In genomic region chr12:56723889-56724659, GRCh38 we compare ENCODE assay signal across 8 cellular contexts. TPM values are rescaled to one million over a fixed set of nuclear protein-coding genes. Genes with fewer than 3 reads are reported as not detected.
DNase-seq lines count a peak whose midpoint lies in the region; ATAC-seq and TF ChIP-seq lines count a peak whose summit lies in the region.

No MANE protein-coding gene starts in this region.

- H3K27ac Mint-ChIP-seq in activated CD4-positive, alpha-beta memory T cell treated with anti-CD3 and anti-CD28 coated beads, Interleukin-2, amount 10 ng/mL, durations not matched to agents 7 days and 5 days: peak overlapping the region; percentile 97
- peak overlapping the region; percentile 99 for H3K27ac Mint-ChIP-seq in neural crest cell (ENCODE audit: unreplicated experiment)

- H3K9me3 Mint-ChIP-seq in activated CD4-positive, alpha-beta memory T cell treated with anti-CD3 and anti-CD28 coated beads, Interleukin-2, amount 10 ng/mL, durations not matched to agents 7 days and 5 days: no peaks in the 10 kb centered on the region
- H3K9me3 Mint-ChIP-seq in neural crest cell: no peaks in the 10 kb centered on the region

- H3K27ac ChIP-seq in HL-60 (replicated peaks): peak overlapping the region; percentile 94

- no peaks in the 10 kb centered on the region for H3K27me3 ChIP-seq in HL-60 (ENCODE audit: insufficient read depth, poor library complexity, severe bottlenecking)

- H3K27me3 Mint-ChIP-seq in activated CD4-positive, alpha-beta memory T cell treated with anti-CD3 and anti-CD28 coated beads, Interleukin-2, amount 10 ng/mL, durations not matched to agents 7 days and 5 days: no peaks in the 10 kb centered on the region
- H3K27me3 Mint-ChIP-seq in neural crest cell (ENCODE audit: low read depth): no peaks in the 10 kb centered on the region

- peaks cover 60% of the 10 kb centered on the region for H3K4me1 Mint-ChIP-seq in activated CD4-positive, alpha-beta memory T cell treated with anti-CD3 and anti-CD28 coated beads, Interleukin-2, amount 10 ng/mL, durations not matched to agents 7 days and 5 days
- H3K4me1 Mint-ChIP-seq in neural crest cell: peaks cover 65% of the 10 kb centered on the region

- DNase-seq in AG10803 (ENCODE audit: low read depth) (peak; percentile 87), HL-60 (ENCODE audit: low read depth in 1 of 2, low spot score in 1 of 2) (peak in 1 of 2 experiments; percentile 44), fibroblast of villous mesenchyme (ENCODE audit: low read depth) (peak; percentile 93), neural crest cell (ENCODE audit: low read depth, low spot score) (no peak), activated gamma-delta T cell (lab: John Stamatoyannopoulos, UW) (no peak)
- no peak for DNase-seq in activated CD4-positive, alpha-beta memory T cell treated with anti-CD3 and anti-CD28 coated beads, Interleukin-2, amount 10 ng/mL, durations not matched to agents 7 days and 5 days
- DNase-seq in stimulated activated CD4-positive, alpha-beta T cell treated with anti-CD3 and anti-CD28 coated beads, Interleukin-2, amount 100 ng/mL, for 24 hours: no peak

- H3K4me3 Mint-ChIP-seq in activated CD4-positive, alpha-beta memory T cell treated with anti-CD3 and anti-CD28 coated beads, Interleukin-2, amount 10 ng/mL, durations not matched to agents 7 days and 5 days: peak overlapping the region; percentile 94
- H3K4me3 Mint-ChIP-seq in neural crest cell: peak overlapping the region; percentile 98

- POLR2A ChIA-PET in activated CD4-positive, alpha-beta memory T cell treated with anti-CD3 and anti-CD28 coated beads, Interleukin-2, amount 10 ng/mL, durations not matched to agents 7 days and 5 days (lab: Charles Lee): interaction anchor here (0.9 to 8.9 kb wide), 10 partner anchors 10 to 95 kb away, joined by 3 to 155 read pairs (median 4); partner anchors contain the start of genes ATP5F1B, BAZ2A and PTGES3

- H3K36me3 Mint-ChIP-seq in activated CD4-positive, alpha-beta memory T cell treated with anti-CD3 and anti-CD28 coated beads, Interleukin-2, amount 10 ng/mL, durations not matched to agents 7 days and 5 days (ENCODE audit: low read depth): peaks cover 85% of the 10 kb centered on the region
- peaks cover 38% of the 10 kb centered on the region for H3K36me3 Mint-ChIP-seq in neural crest cell (ENCODE audit: low read depth)

- ATAC-seq in GM19351 (IDR thresholded peaks at IDR 0.05; ENCODE audit: unreplicated experiment): no peak

- H3K4me3 ChIP-seq in AG10803 (ENCODE audit: low read length) (peak overlapping the region; percentile 100), HL-60 (replicated peaks; ENCODE audit: insufficient read depth, low read length) (peak overlapping the region; percentile 75), fibroblast of villous mesenchyme (ENCODE audit: low read depth, low read length) (peak overlapping the region; percentile 100)

- CTCF ChIA-PET in activated CD4-positive, alpha-beta memory T cell treated with anti-CD3 and anti-CD28 coated beads, Interleukin-2, amount 10 ng/mL, durations not matched to agents 7 days and 5 days (lab: Charles Lee): interaction anchor here (0.6 kb wide), 1 partner anchor 352 kb away, joined by 3 read pairs; no protein-coding TSS in a partner anchor

- TF ChIP-seq CTCF in AG10803 (conservative IDR thresholded peaks at IDR 0.05; ENCODE audit: low read length): no peak
- TF ChIP-seq CTCF in HL-60 (IDR thresholded peaks at IDR 0.05; ENCODE audit: insufficient read depth, low read length): no peak
- TF ChIP-seq CTCF in fibroblast of villous mesenchyme (IDR thresholded peaks at IDR 0.05; ENCODE audit: insufficient read depth, low read depth, low read length): no peak
- TF ChIP-seq CTCF in neural crest cell (conservative IDR thresholded peaks at IDR 0.05): no peak

RNA-seq across cellular contexts. Expression of gene NACA, which starts 1.0 kb away (rescaled TPM):
- 100 to 1,000 TPM; 826 to 860 TPM for total RNA-seq in activated CD4-positive, alpha-beta memory T cell treated with anti-CD3 and anti-CD28 coated beads, Interleukin-2, amount 10 ng/mL, durations not matched to agents 7 days and 5 days
- total RNA-seq in fibroblast of villous mesenchyme: 656 and 670 TPM in 2 replicates
- 1,026 and 1,074 TPM in 2 replicates for total RNA-seq in neural crest cell

RNA-seq across cellular contexts. Expression of gene PRIM1, which starts 28.0 kb away (rescaled TPM):
- total RNA-seq in activated CD4-positive, alpha-beta memory T cell treated with anti-CD3 and anti-CD28 coated beads, Interleukin-2, amount 10 ng/mL, durations not matched to agents 7 days and 5 days: 10 to 100 TPM; 45.0 to 46.2 TPM
- 6.4 and 10.8 TPM in 2 replicates for total RNA-seq in fibroblast of villous mesenchyme
- total RNA-seq in neural crest cell: 45.7 and 47.3 TPM in 2 replicates

RNA-seq across cellular contexts. Expression of gene PTGES3, which starts 36.0 kb away (rescaled TPM):
- 100 to 1,000 TPM; 240 to 241 TPM for total RNA-seq in activated CD4-positive, alpha-beta memory T cell treated with anti-CD3 and anti-CD28 coated beads, Interleukin-2, amount 10 ng/mL, durations not matched to agents 7 days and 5 days
- total RNA-seq in fibroblast of villous mesenchyme (62.5 and 96.7 TPM in 2 replicates), neural crest cell (282 and 284 TPM in 2 replicates)

RNA-seq across cellular contexts. Expression of gene HSD17B6, which starts 39.0 kb away (rescaled TPM):
- total RNA-seq in activated CD4-positive, alpha-beta memory T cell treated with anti-CD3 and anti-CD28 coated beads, Interleukin-2, amount 10 ng/mL, durations not matched to agents 7 days and 5 days: 1 to 10 TPM; 2.0 to 2.2 TPM
- total RNA-seq in fibroblast of villous mesenchyme: 3.5 and 4.2 TPM in 2 replicates
- total RNA-seq in neural crest cell: 2.6 and 2.7 TPM in 2 replicates

Comparison
In these comparisons a context has a peak if more than half of its experiments do, and no peak if none do; other contexts are left out.
1. DNase-seq: peak in AG10803 (single experiment) and fibroblast of villous mesenchyme (single experiment); none in activated CD4-positive, alpha-beta memory T cell treated with anti-CD3 and anti-CD28 coated beads, Interleukin-2, amount 10 ng/mL, durations not matched to agents 7 days and 5 days (single experiment), neural crest cell (single experiment), activated gamma-delta T cell (single experiment) and stimulated activated CD4-positive, alpha-beta T cell treated with anti-CD3 and anti-CD28 coated beads, Interleukin-2, amount 100 ng/mL, for 24 hours (0 of 2).
2. Peak in every context shown above with its lines, with median percentiles within 50 percentile points of each other: H3K4me3 ChIP-seq.